ENCODE assay signal across 25 cellular contexts in genomic region chr2:63975437-63976124, GRCh38. TPM values are rescaled to one million over a fixed set of nuclear protein-coding genes. Genes with fewer than 3 reads are reported as not detected.
DNase-seq lines count a peak whose midpoint lies in the region; ATAC-seq and TF ChIP-seq lines count a peak whose summit lies in the region.
"Had no signal": no experiment of that assay in that cellular context is flagged by ENCODE, and none has a peak within 500 bp of the region (broad histone marks: within the 10 kb centered on the region; RNA-seq: fewer than 3 reads in every experiment).

No MANE protein-coding gene starts in this region.

- H3K36me3 ChIP-seq in upper lobe of right lung, result peaks cover 35% of the 10 kb centered on the region
- H3K36me3 ChIP-seq: uterus had no signal

- no peak for TF ChIP-seq CTCF in fibroblast of mammary gland (conservative IDR thresholded peaks at IDR 0.05; ENCODE audit: control insufficient read depth, insufficient read depth, low read depth, low read length)
- TF ChIP-seq CTCF in upper lobe of right lung (IDR thresholded peaks at IDR 0.05), result no peak

- H3K27me3 Mint-ChIP-seq in activated naive CD4-positive, alpha-beta T cell treated with anti-CD3 and anti-CD28 coated beads, Interleukin-2, amount 10 ng/mL, durations not matched to agents 7 days and 5 days, result no peaks in the 10 kb centered on the region
- H3K27me3 Mint-ChIP-seq in activated T-cell treated with anti-CD3 and anti-CD28 coated beads, Interleukin-2, amount 50 U/mL, for 72 hours (ENCODE audit: low read depth), result no peaks in the 10 kb centered on the region
- H3K27me3 Mint-ChIP-seq in stimulated activated naive B cell treated with anti-CD40 and anti-IgM and Interleukin-4, amounts not matched to agents 10 μg/mL and 1 μg/mL and 100 μg/mL, for 72 hours, result no peaks in the 10 kb centered on the region
- H3K27me3 Mint-ChIP-seq: activated CD8-positive, alpha-beta memory T cell treated with anti-CD3 and anti-CD28 coated beads, Interleukin-2, amount 10 ng/mL, durations not matched to agents 7 days and 5 days; naive thymus-derived CD8-positive, alpha-beta T cell had no signal

- H3K27ac Mint-ChIP-seq in activated naive CD4-positive, alpha-beta T cell treated with anti-CD3 and anti-CD28 coated beads, Interleukin-2, amount 10 ng/mL, durations not matched to agents 7 days and 5 days, result no peak overlapping the region
- no peak overlapping the region for H3K27ac Mint-ChIP-seq in activated T-cell treated with anti-CD3 and anti-CD28 coated beads, Interleukin-2, amount 50 U/mL, for 72 hours
- H3K27ac Mint-ChIP-seq in stimulated activated naive B cell treated with anti-CD40 and anti-IgM and Interleukin-4, amounts not matched to agents 10 μg/mL and 1 μg/mL and 100 μg/mL, for 72 hours, result peak overlapping the region; percentile 37
- H3K27ac Mint-ChIP-seq: activated CD8-positive, alpha-beta memory T cell treated with anti-CD3 and anti-CD28 coated beads, Interleukin-2, amount 10 ng/mL, durations not matched to agents 7 days and 5 days; activated T-helper 2 cell treated with anti-CD3 and anti-CD28 coated beads, Interferon-gamma antibody, Interleukin-2, Interleukin-4, amounts not matched to agents 10 μg/mL and 5 μg/mL and 100 μg/mL, durations not matched to agents 14 hours and 24 hours and 36 hours had no signal

- no peak overlapping the region for H3K4me3 Mint-ChIP-seq in activated naive CD4-positive, alpha-beta T cell treated with anti-CD3 and anti-CD28 coated beads, Interleukin-2, amount 10 ng/mL, durations not matched to agents 7 days and 5 days
- H3K4me3 Mint-ChIP-seq in activated T-cell treated with anti-CD3 and anti-CD28 coated beads, Interleukin-2, amount 50 U/mL, for 72 hours, result no peak overlapping the region
- H3K4me3 Mint-ChIP-seq in stimulated activated naive B cell treated with anti-CD40 and anti-IgM and Interleukin-4, amounts not matched to agents 10 μg/mL and 1 μg/mL and 100 μg/mL, for 72 hours, result no peak overlapping the region
- H3K4me3 Mint-ChIP-seq: activated CD8-positive, alpha-beta memory T cell treated with anti-CD3 and anti-CD28 coated beads, Interleukin-2, amount 10 ng/mL, durations not matched to agents 7 days and 5 days; naive thymus-derived CD8-positive, alpha-beta T cell had no signal

- no peak overlapping the region for H3K27ac ChIP-seq in upper lobe of right lung
- H3K27ac ChIP-seq: C4-2B, dorsolateral prefrontal cortex, thoracic aorta, uterus had no signal

- H3K27me3 ChIP-seq in upper lobe of right lung, result no peaks in the 10 kb centered on the region
- H3K27me3 ChIP-seq: dorsolateral prefrontal cortex, uterus had no signal

- intact Hi-C loops in upper lobe of right lung (cut with DNase I), result no loop called here

- CTCF ChIA-PET in activated naive CD4-positive, alpha-beta T cell treated with anti-CD3 and anti-CD28 coated beads, Interleukin-2, amount 10 ng/mL, durations not matched to agents 7 days and 5 days (lab: Charles Lee), result no interaction called here

- peak; percentile 33 to 39 for ATAC-seq in activated T-cell treated with anti-CD3 and anti-CD28 coated beads, Interleukin-2, amount 50 U/mL, for 72 hours (replicated peaks in 1 of 2)
- peak in 1 of 2 donors; percentile 27 for ATAC-seq in stimulated activated naive B cell treated with anti-CD40 and anti-IgM and Interleukin-4, amounts not matched to agents 10 μg/mL and 1 μg/mL and 100 μg/mL, for 72 hours (replicated peaks)
- ATAC-seq in HG03025 (IDR thresholded peaks at IDR 0.05; ENCODE audit: low FRiP score, unreplicated experiment) (no peak), upper lobe of right lung (no peak)
- ATAC-seq: activated CD8-positive, alpha-beta memory T cell treated with anti-CD3 and anti-CD28 coated beads, Interleukin-2, amount 10 ng/mL, durations not matched to agents 7 days and 5 days; naive thymus-derived CD8-positive, alpha-beta T cell had no signal

- no peaks in the 10 kb centered on the region for H3K9me3 Mint-ChIP-seq in activated naive CD4-positive, alpha-beta T cell treated with anti-CD3 and anti-CD28 coated beads, Interleukin-2, amount 10 ng/mL, durations not matched to agents 7 days and 5 days
- no peaks in the 10 kb centered on the region for H3K9me3 Mint-ChIP-seq in activated T-cell treated with anti-CD3 and anti-CD28 coated beads, Interleukin-2, amount 50 U/mL, for 72 hours
- H3K9me3 Mint-ChIP-seq in stimulated activated naive B cell treated with anti-CD40 and anti-IgM and Interleukin-4, amounts not matched to agents 10 μg/mL and 1 μg/mL and 100 μg/mL, for 72 hours, result no peaks in the 10 kb centered on the region
- H3K9me3 Mint-ChIP-seq: activated T-helper 2 cell treated with anti-CD3 and anti-CD28 coated beads, Interferon-gamma antibody, Interleukin-2, Interleukin-4, amounts not matched to agents 10 μg/mL and 5 μg/mL and 100 μg/mL, durations not matched to agents 14 hours and 24 hours and 36 hours; naive thymus-derived CD8-positive, alpha-beta T cell had no signal

- H3K4me1 Mint-ChIP-seq in activated naive CD4-positive, alpha-beta T cell treated with anti-CD3 and anti-CD28 coated beads, Interleukin-2, amount 10 ng/mL, durations not matched to agents 7 days and 5 days, result peaks cover 22% of the 10 kb centered on the region
- peaks cover 40% of the 10 kb centered on the region for H3K4me1 Mint-ChIP-seq in activated T-cell treated with anti-CD3 and anti-CD28 coated beads, Interleukin-2, amount 50 U/mL, for 72 hours (ENCODE audit: low read depth)
- no peaks in the 10 kb centered on the region for H3K4me1 Mint-ChIP-seq in stimulated activated naive B cell treated with anti-CD40 and anti-IgM and Interleukin-4, amounts not matched to agents 10 μg/mL and 1 μg/mL and 100 μg/mL, for 72 hours

- no peaks in the 10 kb centered on the region for H3K4me1 ChIP-seq in upper lobe of right lung
- H3K4me1 ChIP-seq: uterus had no signal

- H3K4me3 ChIP-seq in fibroblast of mammary gland (ENCODE audit: control insufficient read depth, low read depth, low read length), result no peak overlapping the region
- no peak overlapping the region for H3K4me3 ChIP-seq in upper lobe of right lung
- H3K4me3 ChIP-seq: dorsolateral prefrontal cortex, thoracic aorta, uterus had no signal

- no peaks in the 10 kb centered on the region for H3K9me3 ChIP-seq in upper lobe of right lung
- H3K9me3 ChIP-seq: thoracic aorta, uterus had no signal

- DNase-seq in activated naive CD4-positive, alpha-beta T cell treated with anti-CD3 and anti-CD28 coated beads, Interleukin-2, amount 50 U/mL, for 16 hours, result peak; percentile 24
- DNase-seq in activated naive CD4-positive, alpha-beta T cell treated with anti-CD3 and anti-CD28 coated beads, Interleukin-2, amount 10 ng/mL, durations not matched to agents 7 days and 5 days, result no peak
- DNase-seq in activated T-cell treated with anti-CD3 and anti-CD28 coated beads, Interleukin-2, amount 50 U/mL, for 72 hours, result peak; percentile 12 to 23
- peak; percentile 4 for DNase-seq in fibroblast of mammary gland (ENCODE audit: low read depth)
- no peak for DNase-seq in stimulated activated naive B cell treated with anti-CD40 and anti-IgM and Interleukin-4, amounts not matched to agents 10 μg/mL and 1 μg/mL and 100 μg/mL, for 72 hours
- DNase-seq in NCI-H526 (lab: John Stamatoyannopoulos, UW), result no peak
- DNase-seq in upper lobe of right lung, result no peak
- DNase-seq: activated CD8-positive, alpha-beta memory T cell treated with anti-CD3 and anti-CD28 coated beads, Interleukin-2, amount 10 ng/mL, durations not matched to agents 7 days and 5 days; cerebellar nuclear complex; DND-41; dorsolateral prefrontal cortex; KBM-7; kidney; midbrain; naive thymus-derived CD8-positive, alpha-beta T cell; NCI-H1417 treated with DMSO at 0.1 percent for 48 hours; NCI-H2081; NCI-H345; NCI-H774; stimulated activated naive CD4-positive, alpha-beta T cell; uterus had no signal

- H3K36me3 Mint-ChIP-seq in activated naive CD4-positive, alpha-beta T cell treated with anti-CD3 and anti-CD28 coated beads, Interleukin-2, amount 10 ng/mL, durations not matched to agents 7 days and 5 days, result peaks cover 45% of the 10 kb centered on the region
- H3K36me3 Mint-ChIP-seq in activated T-cell treated with anti-CD3 and anti-CD28 coated beads, Interleukin-2, amount 50 U/mL, for 72 hours (ENCODE audit: insufficient read depth in 2 of 2), result peaks cover 5 to 13% of the 10 kb centered on the region in 2 donors
- peaks cover 16 to 48% of the 10 kb centered on the region in 2 donors for H3K36me3 Mint-ChIP-seq in stimulated activated naive B cell treated with anti-CD40 and anti-IgM and Interleukin-4, amounts not matched to agents 10 μg/mL and 1 μg/mL and 100 μg/mL, for 72 hours

RNA-seq across cellular contexts. Expression of gene VPS54, which starts 43.6 kb away (rescaled TPM):
- total RNA-seq in activated T-cell treated with anti-CD3 and anti-CD28 coated beads, Interleukin-2, amount 50 U/mL, for 72 hours, result 10 to 100 TPM; 12.9 to 13.2 TPM
- total RNA-seq in upper lobe of right lung, result 27.0 TPM

Comparison
In these comparisons a context has a peak if more than half of its experiments do, and no peak if none do; other contexts are left out.
1. DNase-seq: peak in activated naive CD4-positive, alpha-beta T cell treated with anti-CD3 and anti-CD28 coated beads, Interleukin-2, amount 50 U/mL, for 16 hours (single experiment), activated T-cell treated with anti-CD3 and anti-CD28 coated beads, Interleukin-2, amount 50 U/mL, for 72 hours (2 of 2) and fibroblast of mammary gland (single experiment); none in activated naive CD4-positive, alpha-beta T cell treated with anti-CD3 and anti-CD28 coated beads, Interleukin-2, amount 10 ng/mL, durations not matched to agents 7 days and 5 days (single experiment), stimulated activated naive B cell treated with anti-CD40 and anti-IgM and Interleukin-4, amounts not matched to agents 10 μg/mL and 1 μg/mL and 100 μg/mL, for 72 hours (single experiment), NCI-H526 (0 of 2) and upper lobe of right lung (single experiment).
2. ATAC-seq: peak in activated T-cell treated with anti-CD3 and anti-CD28 coated beads, Interleukin-2, amount 50 U/mL, for 72 hours (2 of 2); none in HG03025 (single experiment) and upper lobe of right lung (single experiment).